Comparison of ENCODE assay signal across 8 cellular contexts in genomic region chr22:50548046-50548912, GRCh38. TPM values are rescaled to one million over a fixed set of nuclear protein-coding genes. Genes with fewer than 3 reads are reported as not detected.
DNase-seq lines count a peak whose midpoint lies in the region; ATAC-seq and TF ChIP-seq lines count a peak whose summit lies in the region.
"Had no signal": no experiment of that assay in that cellular context is flagged by ENCODE, and none has a peak within 500 bp of the region (broad histone marks: within the 10 kb centered on the region; RNA-seq: fewer than 3 reads in every experiment).

No MANE protein-coding gene starts in this region.

- peak overlapping the region; percentile 52 for H3K4me3 ChIP-seq in left ventricle myocardium inferior

- H3K9me3 Mint-ChIP-seq in activated CD8-positive, alpha-beta memory T cell treated with anti-CD3 and anti-CD28 coated beads, Interleukin-2, amount 10 ng/mL, durations not matched to agents 7 days and 5 days (ENCODE audit: low read depth) = no peaks in the 10 kb centered on the region
- H3K9me3 Mint-ChIP-seq in stimulated activated naive CD8-positive, alpha-beta T cell treated with anti-CD3 and anti-CD28 coated beads, Interleukin-15, Interleukin-2, amounts not matched to agents 100 ng/mL and 50 ng/mL, for 24 hours = no peaks in the 10 kb centered on the region

- no peak overlapping the region for H3K27ac ChIP-seq in left ventricle myocardium inferior (replicated peaks)
- H3K27ac ChIP-seq in foreskin keratinocyte = no peak overlapping the region

- peak overlapping the region; percentile 68 for H3K4me3 Mint-ChIP-seq in activated CD8-positive, alpha-beta memory T cell treated with anti-CD3 and anti-CD28 coated beads, Interleukin-2, amount 10 ng/mL, durations not matched to agents 7 days and 5 days
- H3K4me3 Mint-ChIP-seq in stimulated activated naive CD8-positive, alpha-beta T cell treated with anti-CD3 and anti-CD28 coated beads, Interleukin-15, Interleukin-2, amounts not matched to agents 100 ng/mL and 50 ng/mL, for 24 hours = peak overlapping the region; percentile 73

- CTCF ChIA-PET in activated CD8-positive, alpha-beta memory T cell treated with anti-CD3 and anti-CD28 coated beads, Interleukin-2, amount 10 ng/mL, durations not matched to agents 7 days and 5 days (lab: Charles Lee) = interaction anchor here (0.7 to 8.5 kb wide), 17 partner anchors 9 to 298 kb away, joined by 3 to 75 read pairs (median 5); partner anchors contain the start of genes CPT1B, HDAC10, NCAPH2 and SCO2

- no peak for TF ChIP-seq CTCF in GM20000 (IDR thresholded peaks at IDR 0.05; ENCODE audit: extremely low read depth, missing control alignments)
- no peak for TF ChIP-seq CTCF in left ventricle myocardium inferior (IDR thresholded peaks at IDR 0.05; ENCODE audit: borderline replicate concordance)
- TF ChIP-seq CTCF in foreskin keratinocyte (conservative IDR thresholded peaks at IDR 0.05) = no peak

- H3K27me3 ChIP-seq in left ventricle myocardium inferior (ENCODE audit: low read depth) (peaks cover 86% of the 10 kb centered on the region), foreskin keratinocyte (peaks cover 31% of the 10 kb centered on the region)

- intact Hi-C loops in left ventricle myocardium inferior (cut with micrococcal nuclease) = no loop called here

- ATAC-seq in activated CD8-positive, alpha-beta memory T cell treated with anti-CD3 and anti-CD28 coated beads, Interleukin-2, amount 10 ng/mL, durations not matched to agents 7 days and 5 days = peak; percentile 48
- no peak for ATAC-seq in foreskin keratinocyte

- H3K36me3 Mint-ChIP-seq in activated CD8-positive, alpha-beta memory T cell treated with anti-CD3 and anti-CD28 coated beads, Interleukin-2, amount 10 ng/mL, durations not matched to agents 7 days and 5 days = no peaks in the 10 kb centered on the region
- no peaks in the 10 kb centered on the region for H3K36me3 Mint-ChIP-seq in stimulated activated naive CD8-positive, alpha-beta T cell treated with anti-CD3 and anti-CD28 coated beads, Interleukin-15, Interleukin-2, amounts not matched to agents 100 ng/mL and 50 ng/mL, for 24 hours (ENCODE audit: low read depth)

- H3K36me3 ChIP-seq in left ventricle myocardium inferior = no peaks in the 10 kb centered on the region

- peak overlapping the region; percentile 90 for H3K27ac Mint-ChIP-seq in activated CD8-positive, alpha-beta memory T cell treated with anti-CD3 and anti-CD28 coated beads, Interleukin-2, amount 10 ng/mL, durations not matched to agents 7 days and 5 days
- peak overlapping the region; percentile 83 for H3K27ac Mint-ChIP-seq in stimulated activated naive CD8-positive, alpha-beta T cell treated with anti-CD3 and anti-CD28 coated beads, Interleukin-15, Interleukin-2, amounts not matched to agents 100 ng/mL and 50 ng/mL, for 24 hours

- peaks cover 28% of the 10 kb centered on the region for H3K4me1 ChIP-seq in left ventricle myocardium inferior
- H3K4me1 ChIP-seq in foreskin keratinocyte = no peaks in the 10 kb centered on the region

- peak; percentile 86 for DNase-seq in GM20000 (ENCODE audit: low spot score)
- DNase-seq in activated CD8-positive, alpha-beta memory T cell treated with anti-CD3 and anti-CD28 coated beads, Interleukin-2, amount 10 ng/mL, durations not matched to agents 7 days and 5 days = peak; percentile 78
- no peak for DNase-seq in left ventricle myocardium inferior
- no peak for DNase-seq in foreskin keratinocyte
- no peak for DNase-seq in nucleus accumbens (lab: John Stamatoyannopoulos, UW)
- no peak for DNase-seq in NCI-H1694 (lab: John Stamatoyannopoulos, UW)

- H3K9me3 ChIP-seq in left ventricle myocardium inferior (replicated peaks) = no peaks in the 10 kb centered on the region

- H3K4me1 Mint-ChIP-seq in activated CD8-positive, alpha-beta memory T cell treated with anti-CD3 and anti-CD28 coated beads, Interleukin-2, amount 10 ng/mL, durations not matched to agents 7 days and 5 days = peaks cover 46% of the 10 kb centered on the region
- H3K4me1 Mint-ChIP-seq in stimulated activated naive CD8-positive, alpha-beta T cell treated with anti-CD3 and anti-CD28 coated beads, Interleukin-15, Interleukin-2, amounts not matched to agents 100 ng/mL and 50 ng/mL, for 24 hours (ENCODE audit: low read depth) = peaks cover 38% of the 10 kb centered on the region

- H3K27me3 Mint-ChIP-seq in activated CD8-positive, alpha-beta memory T cell treated with anti-CD3 and anti-CD28 coated beads, Interleukin-2, amount 10 ng/mL, durations not matched to agents 7 days and 5 days = no peaks in the 10 kb centered on the region
- no peaks in the 10 kb centered on the region for H3K27me3 Mint-ChIP-seq in stimulated activated naive CD8-positive, alpha-beta T cell treated with anti-CD3 and anti-CD28 coated beads, Interleukin-15, Interleukin-2, amounts not matched to agents 100 ng/mL and 50 ng/mL, for 24 hours

RNA-seq across cellular contexts. Expression of gene KLHDC7B, which starts 2.6 kb away (rescaled TPM):
- 10 to 100 TPM; 10.2 to 12.0 TPM for total RNA-seq in activated CD8-positive, alpha-beta memory T cell treated with anti-CD3 and anti-CD28 coated beads, Interleukin-2, amount 10 ng/mL, durations not matched to agents 7 days and 5 days
- total RNA-seq in left ventricle myocardium inferior (not detected), foreskin keratinocyte (not detected in 2 replicates)
- 0.02 TPM in 1 of 2 replicates, not detected in the other for polyA plus RNA-seq in foreskin keratinocyte
- polyA plus RNA-seq: fibroblast of lung had no signal

RNA-seq across cellular contexts. Expression of gene SYCE3, which starts 14.4 kb away (rescaled TPM):
- under 1 TPM; 0.76 to 0.96 TPM for total RNA-seq in activated CD8-positive, alpha-beta memory T cell treated with anti-CD3 and anti-CD28 coated beads, Interleukin-2, amount 10 ng/mL, durations not matched to agents 7 days and 5 days
- total RNA-seq in left ventricle myocardium inferior (not detected), foreskin keratinocyte (0.41 TPM in 1 of 2 replicates, not detected in the other)
- 0.34 and 0.46 TPM in 2 replicates for polyA plus RNA-seq in foreskin keratinocyte
- polyA plus RNA-seq: fibroblast of lung had no signal

RNA-seq across cellular contexts. Expression of gene TYMP, which starts 18.5 kb away (rescaled TPM):
- 100 to 1,000 TPM in 1 of 2 experiments, 10 to 100 TPM in 1; 93.1 to 108 TPM for total RNA-seq in activated CD8-positive, alpha-beta memory T cell treated with anti-CD3 and anti-CD28 coated beads, Interleukin-2, amount 10 ng/mL, durations not matched to agents 7 days and 5 days
- total RNA-seq in left ventricle myocardium inferior (11.6 TPM), foreskin keratinocyte (46.6 and 56.6 TPM in 2 replicates)
- polyA plus RNA-seq in foreskin keratinocyte = 50.0 and 66.5 TPM in 2 replicates

RNA-seq across cellular contexts. Expression of gene SCO2, which starts 22.9 kb away (rescaled TPM):
- 10 to 100 TPM in 1 of 2 experiments, 1 to 10 TPM in 1; 9.1 to 11.6 TPM for total RNA-seq in activated CD8-positive, alpha-beta memory T cell treated with anti-CD3 and anti-CD28 coated beads, Interleukin-2, amount 10 ng/mL, durations not matched to agents 7 days and 5 days
- total RNA-seq in left ventricle myocardium inferior (not detected), foreskin keratinocyte (1.3 and 1.9 TPM in 2 replicates)
- 1.5 and 1.8 TPM in 2 replicates for polyA plus RNA-seq in foreskin keratinocyte

RNA-seq across cellular contexts. Expression of gene CPT1B, which starts 29.9 kb away (rescaled TPM):
- total RNA-seq in activated CD8-positive, alpha-beta memory T cell treated with anti-CD3 and anti-CD28 coated beads, Interleukin-2, amount 10 ng/mL, durations not matched to agents 7 days and 5 days = 10 to 100 TPM; 80.1 to 87.6 TPM
- total RNA-seq in left ventricle myocardium inferior (394 TPM), foreskin keratinocyte (5.9 and 7.4 TPM in 2 replicates)
- 4.7 and 6.0 TPM in 2 replicates for polyA plus RNA-seq in foreskin keratinocyte

Comparison
In these comparisons a context has a peak if more than half of its experiments do, and no peak if none do; other contexts are left out.
1. DNase-seq: peak in GM20000 (single experiment) and activated CD8-positive, alpha-beta memory T cell treated with anti-CD3 and anti-CD28 coated beads, Interleukin-2, amount 10 ng/mL, durations not matched to agents 7 days and 5 days (single experiment); none in left ventricle myocardium inferior (single experiment), foreskin keratinocyte (0 of 2), nucleus accumbens (0 of 56) and NCI-H1694 (single experiment).
2. RNA of gene KLHDC7B, which starts 2.6 kb away (total RNA-seq): 10.2 to 12.0 TPM in activated CD8-positive, alpha-beta memory T cell treated with anti-CD3 and anti-CD28 coated beads, Interleukin-2, amount 10 ng/mL, durations not matched to agents 7 days and 5 days; not detected in left ventricle myocardium inferior (single experiment) and not detected in foreskin keratinocyte; every median in the first group is over 10 times any median in the second.